17 cellular contexts compared by ENCODE assay signal in genomic region chr14:104352493-104353220, GRCh38.
DNase-seq lines count a peak whose midpoint lies in the region; ATAC-seq and TF ChIP-seq lines count a peak whose summit lies in the region.
"Had no signal": no experiment of that assay in that cellular context is flagged by ENCODE, and none has a peak within 500 bp of the region (broad histone marks: within the 10 kb centered on the region; RNA-seq: fewer than 3 reads in every experiment).

No MANE protein-coding gene starts in this region.

- H3K27ac Mint-ChIP-seq in activated CD8-positive, alpha-beta memory T cell treated with anti-CD3 and anti-CD28 coated beads, Interleukin-2, amount 10 ng/mL, durations not matched to agents 7 days and 5 days = no peak overlapping the region
- H3K27ac Mint-ChIP-seq: CD8-positive, alpha-beta memory T cell had no signal

- no peak overlapping the region for H3K4me3 Mint-ChIP-seq in activated CD8-positive, alpha-beta memory T cell treated with anti-CD3 and anti-CD28 coated beads, Interleukin-2, amount 10 ng/mL, durations not matched to agents 7 days and 5 days
- H3K4me3 Mint-ChIP-seq: CD8-positive, alpha-beta memory T cell; IgD-negative memory B cell had no signal

- no peak overlapping the region for H4K91ac ChIP-seq in neuronal stem cell (ENCODE audit: low read depth, low read length, poor library complexity)

- H3K4me3 ChIP-seq in heart left ventricle (no peak overlapping the region), neuronal stem cell (ENCODE audit: low read length in 2 of 2) (no peak overlapping the region), PC-9 (no peak overlapping the region)
- H3K4me3 ChIP-seq: Peyer's patch had no signal

- no peak overlapping the region for H3K14ac ChIP-seq in neuronal stem cell (ENCODE audit: low read length)

- H3K36me3 ChIP-seq in heart left ventricle (no peaks in the 10 kb centered on the region), neuronal stem cell (replicated peaks in 1 of 2; ENCODE audit: control insufficient read depth in 2 of 2, insufficient read depth in 2 of 2, low read length in 2 of 2) (no peaks in the 10 kb centered on the region), PC-9 (ENCODE audit: low read depth) (no peaks in the 10 kb centered on the region)
- H3K36me3 ChIP-seq: Peyer's patch had no signal

- intact Hi-C loops in left ventricle myocardium superior (cut with micrococcal nuclease) = no loop called here
- intact Hi-C loops in heart left ventricle (cut with DNase I) = no loop called here
- intact Hi-C loops in PC-9 (cut with micrococcal nuclease; ENCODE audit: unreplicated experiment) = no loop called here

- peak; percentile 4 for DNase-seq in activated CD8-positive, alpha-beta memory T cell treated with anti-CD3 and anti-CD28 coated beads, Interleukin-2, amount 50 U/mL, for 4 hours
- DNase-seq in activated CD8-positive, alpha-beta memory T cell treated with anti-CD3 and anti-CD28 coated beads, Interleukin-2, amount 10 ng/mL, durations not matched to agents 7 days and 5 days = no peak
- DNase-seq in left ventricle myocardium superior = peak; percentile 14
- DNase-seq in heart left ventricle = no peak
- DNase-seq in neuronal stem cell (ENCODE audit: low spot score) = no peak
- no peak for DNase-seq in PC-9
- DNase-seq in globus pallidus (ENCODE audit: low spot score) = no peak
- DNase-seq: NCI-H1417, NCI-H1930, NCI-H2171 treated with DMSO at 0.1 percent for 48 hours, NCI-H774, SIG-M5 had no signal

- no peak overlapping the region for H2BK5ac ChIP-seq in neuronal stem cell (ENCODE audit: low read length)

- H2BK12ac ChIP-seq in neuronal stem cell (ENCODE audit: low read length) = no peak overlapping the region

- no peaks in the 10 kb centered on the region for H3K79me2 ChIP-seq in PC-9 (ENCODE audit: low read depth)

- TF ChIP-seq CTCF in heart left ventricle (IDR thresholded peaks at IDR 0.05) = no peak
- no peak for TF ChIP-seq CTCF in PC-9 (conservative IDR thresholded peaks at IDR 0.05)

- 91 to 97% (median 96%) methylated on average over 13 of the region's 13 CpGs for WGBS in heart left ventricle, 4 donors
- WGBS in neuronal stem cell (ENCODE audit: extremely low coverage in 2 of 2, insufficient read length in 2 of 2, insufficient replicate concordance in 1 of 2), 2 donors = no CpG with 5 or more reads among the region's 13 CpGs

- 0 out of 2 replicates have a peak, but pooled peaks cover 5% of the 10 kb centered on the region for H4K20me1 ChIP-seq in PC-9 (ENCODE audit: insufficient read depth)

- no peaks in the 10 kb centered on the region for H3K79me1 ChIP-seq in neuronal stem cell (ENCODE audit: low read depth, low read length)

- CTCF ChIA-PET in activated CD8-positive, alpha-beta memory T cell treated with anti-CD3 and anti-CD28 coated beads, Interleukin-2, amount 10 ng/mL, durations not matched to agents 7 days and 5 days (lab: Charles Lee) = no interaction called here
- CTCF ChIA-PET in PC-9 (lab: Charles Lee) = no interaction called here

- peaks cover 0 to 15% (median 0%) of the 10 kb centered on the region in 9 donors for H3K27me3 ChIP-seq in heart left ventricle
- H3K27me3 ChIP-seq in neuronal stem cell (ENCODE audit: control insufficient read depth in 3 of 3, insufficient read depth in 3 of 3, low read depth in 1 of 3, low read length in 3 of 3) = peaks cover 0 to 3% (median 0%) of the 10 kb centered on the region in 3 experiments
- peaks cover 88% of the 10 kb centered on the region for H3K27me3 ChIP-seq in PC-9 (ENCODE audit: insufficient read depth, low read depth)
- H3K27me3 ChIP-seq: Peyer's patch had no signal

- ATAC-seq in activated CD8-positive, alpha-beta memory T cell treated with anti-CD3 and anti-CD28 coated beads, Interleukin-2, amount 10 ng/mL, durations not matched to agents 7 days and 5 days = no peak
- ATAC-seq in left ventricle myocardium superior (no peak), heart left ventricle (no peak), GM21423 (IDR thresholded peaks at IDR 0.05; ENCODE audit: unreplicated experiment) (no peak)

- peak overlapping the region; percentile 77 for H2AK5ac ChIP-seq in neuronal stem cell (ENCODE audit: low read depth, low read length)

- no peaks in the 10 kb centered on the region for H3K36me3 Mint-ChIP-seq in activated CD8-positive, alpha-beta memory T cell treated with anti-CD3 and anti-CD28 coated beads, Interleukin-2, amount 10 ng/mL, durations not matched to agents 7 days and 5 days
- H3K36me3 Mint-ChIP-seq: CD8-positive, alpha-beta memory T cell had no signal

- H2BK15ac ChIP-seq in neuronal stem cell (ENCODE audit: low read length) = no peak overlapping the region

- no peaks in the 10 kb centered on the region for H3K9me3 Mint-ChIP-seq in activated CD8-positive, alpha-beta memory T cell treated with anti-CD3 and anti-CD28 coated beads, Interleukin-2, amount 10 ng/mL, durations not matched to agents 7 days and 5 days (ENCODE audit: low read depth)

- H3K9me3 ChIP-seq in heart left ventricle (peaks cover 0 to 14% (median 0%) of the 10 kb centered on the region in 12 donors), neuronal stem cell (replicated peaks in 1 of 2; ENCODE audit: control insufficient read depth in 2 of 2, insufficient read depth in 1 of 2, low read depth in 1 of 2, low read length in 2 of 2) (peaks cover 0 to 4% of the 10 kb centered on the region in 2 donors), PC-9 (ENCODE audit: insufficient read depth, low read depth) (no peaks in the 10 kb centered on the region)
- H3K9me3 ChIP-seq: Peyer's patch had no signal

- H3K9ac ChIP-seq in neuronal stem cell (ENCODE audit: low read depth, low read length, poor library complexity) = no peak overlapping the region

- no peaks in the 10 kb centered on the region for H3F3A ChIP-seq in PC-9 (ENCODE audit: insufficient read depth, low read depth)

- peak overlapping the region; percentile 63 for H3K18ac ChIP-seq in neuronal stem cell (ENCODE audit: low read length)

- POLR2A ChIA-PET in PC-9 (lab: Charles Lee; ENCODE audit: unreplicated experiment) = no interaction called here

- no peak overlapping the region for H3K27ac ChIP-seq in heart left ventricle
- H3K27ac ChIP-seq in neuronal stem cell (replicated peaks; ENCODE audit: low read length) = no peak overlapping the region
- no peak overlapping the region for H3K27ac ChIP-seq in PC-9
- H3K27ac ChIP-seq: 22Rv1, Peyer's patch had no signal

- no TSS peak for BruUV-seq in PC-9 (replicated peaks; lab: Mats Ljungman, UMichigan)

- H3K4ac ChIP-seq in neuronal stem cell (ENCODE audit: low read length) = no peak overlapping the region

- no peaks in the 10 kb centered on the region for H3K4me1 Mint-ChIP-seq in activated CD8-positive, alpha-beta memory T cell treated with anti-CD3 and anti-CD28 coated beads, Interleukin-2, amount 10 ng/mL, durations not matched to agents 7 days and 5 days
- H3K4me1 Mint-ChIP-seq: CD8-positive, alpha-beta memory T cell; IgD-negative memory B cell had no signal

- H2BK120ac ChIP-seq in neuronal stem cell (ENCODE audit: low read depth, low read length) = no peak overlapping the region

- peaks cover 3% of the 10 kb centered on the region for H3K27me3 Mint-ChIP-seq in activated CD8-positive, alpha-beta memory T cell treated with anti-CD3 and anti-CD28 coated beads, Interleukin-2, amount 10 ng/mL, durations not matched to agents 7 days and 5 days

- peak overlapping the region; percentile 14 for H3K23ac ChIP-seq in neuronal stem cell (ENCODE audit: low read depth, low read length, poor library complexity)

- H4K8ac ChIP-seq in neuronal stem cell (ENCODE audit: low read depth, low read length) = no peak overlapping the region

- H3K9me2 ChIP-seq in PC-9 (ENCODE audit: insufficient read depth) = no peaks in the 10 kb centered on the region

- H2AFZ ChIP-seq in neuronal stem cell (ENCODE audit: low read length) (no peak overlapping the region), PC-9 (no peak overlapping the region)

- H3K4me1 ChIP-seq in heart left ventricle (peaks cover 0 to 15% (median 8%) of the 10 kb centered on the region in 12 donors), neuronal stem cell (ENCODE audit: control insufficient read depth in 2 of 2, insufficient read depth in 1 of 2, low read depth in 1 of 2, low read length in 2 of 2) (peaks cover 0 to 2% of the 10 kb centered on the region in 2 donors), PC-9 (replicated peaks; ENCODE audit: insufficient read depth) (no peaks in the 10 kb centered on the region)
- H3K4me1 ChIP-seq: Peyer's patch had no signal

- TF ChIP-seq POLR2A in heart left ventricle (IDR thresholded peaks at IDR 0.05) = no peak

- H3K4me2 ChIP-seq in neuronal stem cell (ENCODE audit: insufficient read depth, low read length, poor library complexity, severe bottlenecking) (no peak overlapping the region), PC-9 (no peak overlapping the region)

Comparison
In these comparisons a context has a peak if more than half of its experiments do, and no peak if none do; other contexts are left out.
1. DNase-seq: peak in activated CD8-positive, alpha-beta memory T cell treated with anti-CD3 and anti-CD28 coated beads, Interleukin-2, amount 50 U/mL, for 4 hours (single experiment) and left ventricle myocardium superior (single experiment); none in activated CD8-positive, alpha-beta memory T cell treated with anti-CD3 and anti-CD28 coated beads, Interleukin-2, amount 10 ng/mL, durations not matched to agents 7 days and 5 days (single experiment), heart left ventricle (0 of 5), neuronal stem cell (single experiment), PC-9 (0 of 2) and globus pallidus (single experiment).